1 cellular context compared by ENCODE assay signal in genomic region chr10:93715345-93715744, GRCh38.
TF ChIP-seq lines count a peak whose summit lies in the region.

No MANE protein-coding gene starts in this region.

TF ChIP-seq in GM12878, 131 proteins besides CTCF, POLR2A, EP300 and RAD21 (continued from another document):
- no peak for TF ChIP-seq ZBTB4 (CRISPR knock-in tag; IDR thresholded peaks at IDR 0.05)
- TF ChIP-seq HSF1 (IDR thresholded peaks at IDR 0.05; ENCODE audit: low read depth, low read length) = no peak
- peak; percentile 76 for TF ChIP-seq SKIL (IDR thresholded peaks at IDR 0.05; ENCODE audit: low read depth, poor library complexity, severe bottlenecking)
- TF ChIP-seq SREBF2 (IDR thresholded peaks at IDR 0.05; ENCODE audit: low read length) = no peak
- TF ChIP-seq TARDBP (IDR thresholded peaks at IDR 0.05; ENCODE audit: borderline replicate concordance) = no peak
- TF ChIP-seq SRF (IDR thresholded peaks at IDR 0.05; ENCODE audit: low read depth in 2 of 2, low read length in 2 of 2) = no peak
- no peak for TF ChIP-seq NR2C2 (IDR thresholded peaks at IDR 0.05; ENCODE audit: borderline replicate concordance, control insufficient read depth, insufficient read length, low read depth)
- TF ChIP-seq EZH2 (IDR thresholded peaks at IDR 0.05; ENCODE audit: borderline replicate concordance, control insufficient read depth, low read depth, low read length) = no peak
- no peak for TF ChIP-seq POLR2AphosphoS5 (IDR thresholded peaks at IDR 0.05; ENCODE audit: low read length)
- TF ChIP-seq SP1 (IDR thresholded peaks at IDR 0.05; ENCODE audit: low read depth, low read length) = no peak
- no peak for TF ChIP-seq USF1 (IDR thresholded peaks at IDR 0.05; ENCODE audit: borderline replicate concordance, extremely low read length, insufficient read depth, low read depth, low read length)
- peak; percentile 84 for TF ChIP-seq RUNX3 (IDR thresholded peaks at IDR 0.05; ENCODE audit: low read length)
- peak; percentile 84 for TF ChIP-seq PAX5 (IDR thresholded peaks at IDR 0.05; ENCODE audit: borderline replicate concordance, low read depth, low read length)
- no peak for TF ChIP-seq ZSCAN29 (IDR thresholded peaks at IDR 0.05)
- no peak for TF ChIP-seq YBX1 (IDR thresholded peaks at IDR 0.05)
- no peak for TF ChIP-seq MYC (IDR thresholded peaks at IDR 0.05; ENCODE audit: insufficient read depth, insufficient read length, insufficient replicate concordance, low read length, severe bottlenecking)
- peak; percentile 95 for TF ChIP-seq CREB1 (IDR thresholded peaks at IDR 0.05; ENCODE audit: low read depth)
- no peak for TF ChIP-seq RBBP5 (conservative IDR thresholded peaks at IDR 0.05)
- TF ChIP-seq ASH2L (IDR thresholded peaks at IDR 0.05; ENCODE audit: borderline replicate concordance, low read depth) = no peak
- TF ChIP-seq RELA (IDR thresholded peaks at IDR 0.05; ENCODE audit: borderline replicate concordance, partially characterized antibody) = peak; percentile 46
- TF ChIP-seq ZBTB40 (IDR thresholded peaks at IDR 0.05; ENCODE audit: borderline replicate concordance) = no peak
- TF ChIP-seq MLLT1 (IDR thresholded peaks at IDR 0.05) = peak; percentile 59; the same call in 1 of the 2 replicates
- no peak for TF ChIP-seq CEBPB (IDR thresholded peaks at IDR 0.05; ENCODE audit: borderline replicate concordance in 1 of 2, low read depth in 2 of 2, low read length in 2 of 2)
- TF ChIP-seq NR2C1 (IDR thresholded peaks at IDR 0.05) = no peak
- TF ChIP-seq ATF7 (IDR thresholded peaks at IDR 0.05; ENCODE audit: low read depth) = peak; percentile 91
- TF ChIP-seq NFIC (IDR thresholded peaks at IDR 0.05; ENCODE audit: low read depth, low read length) = peak; percentile 71; the same call in 1 of the 2 replicates
- no peak for TF ChIP-seq HDAC6 (IDR thresholded peaks at IDR 0.05; ENCODE audit: unreplicated experiment)
- TF ChIP-seq ETV6 (conservative IDR thresholded peaks at IDR 0.05 in 1 of 2, IDR thresholded peaks at IDR 0.05 in 1 of 2; ENCODE audit: borderline replicate concordance in 1 of 2, low read depth in 1 of 2) = no peak
- TF ChIP-seq CHD4 (IDR thresholded peaks at IDR 0.05) = no peak
- TF ChIP-seq IKZF2 (IDR thresholded peaks at IDR 0.05) = peak; percentile 91 to 94
- no peak; the same call in 1 of the 2 replicates for TF ChIP-seq BMI1 (IDR thresholded peaks at IDR 0.05; ENCODE audit: borderline replicate concordance)
- TF ChIP-seq RFX5 (IDR thresholded peaks at IDR 0.05; ENCODE audit: low read depth, low read length) = no peak
- no peak for TF ChIP-seq KLF5 (IDR thresholded peaks at IDR 0.05; ENCODE audit: partially characterized antibody)
- no peak for TF ChIP-seq BCLAF1 (IDR thresholded peaks at IDR 0.05)
- no peak for TF ChIP-seq PBX3 (IDR thresholded peaks at IDR 0.05; ENCODE audit: insufficient replicate concordance, low read depth, low read length)
- no peak for TF ChIP-seq CHD1 (IDR thresholded peaks at IDR 0.05; ENCODE audit: low read depth, low read length)
- no peak for TF ChIP-seq NRF1 (conservative IDR thresholded peaks at IDR 0.05; ENCODE audit: low read depth, low read length)
- no peak; the same call in 1 of the 2 replicates for TF ChIP-seq FOXM1 (IDR thresholded peaks at IDR 0.05; ENCODE audit: low read depth, low read length)
